Comparison of ENCODE assay signal across 14 cellular contexts in genomic region chr9:36461341-36461740, GRCh38.
A peak's percentile ranks its signal among the peaks of the same experiment; 100 is the strongest.
DNase-seq lines count a peak whose midpoint lies in the region; ATAC-seq and TF ChIP-seq lines count a peak whose summit lies in the region.
"Had no signal": no experiment of that assay in that cellular context is flagged by ENCODE, and none has a peak within 500 bp of the region (broad histone marks: within the 10 kb centered on the region; RNA-seq: fewer than 3 reads in every experiment).

No MANE protein-coding gene starts in this region.

- H4K20me1 ChIP-seq in GM23338 (replicated peaks; ENCODE audit: insufficient read depth), result peaks cover 56% of the 10 kb centered on the region

- H3K27ac ChIP-seq in GM23338 (ENCODE audit: low read depth) (peak overlapping the region; percentile 39), cingulate gyrus (ENCODE audit: low read depth, low read length) (peak overlapping the region; percentile 49)
- H3K27ac ChIP-seq: gastroesophageal sphincter had no signal

- H3K79me2 ChIP-seq in GM23338 (replicated peaks; ENCODE audit: insufficient read depth), result no peaks in the 10 kb centered on the region; the same call in 1 of the 2 replicates

- H3K36me3 ChIP-seq in BJ (ENCODE audit: control insufficient read depth, insufficient read depth, low read length), result peaks cover 2% of the 10 kb centered on the region; the same call in 1 of the 2 replicates
- peaks cover 3% of the 10 kb centered on the region; the same call in 1 of the 2 replicates for H3K36me3 ChIP-seq in GM23338 (ENCODE audit: insufficient read depth)

- H3K27me3 ChIP-seq in BJ (ENCODE audit: control insufficient read depth, insufficient read depth, low read length), result no peaks in the 10 kb centered on the region
- no peaks in the 10 kb centered on the region for H3K27me3 ChIP-seq in GM23338 (ENCODE audit: insufficient read depth)
- H3K27me3 ChIP-seq: gastroesophageal sphincter had no signal

- DNase-seq in BJ (ENCODE audit: low read depth), result peak; percentile 15
- no peak for DNase-seq in GM23338 (ENCODE audit: low spot score)
- peak; percentile 23 for DNase-seq in myocyte (ENCODE audit: low read depth)
- DNase-seq in NCI-H226, result no peak
- no peak for DNase-seq in T1000 (lab: John Stamatoyannopoulos, UW)
- no peak for DNase-seq in ecto neural progenitor cell (ENCODE audit: low spot score)
- no peak for DNase-seq in NCI-H2196 treated with DMSO at 0.1 percent for 48 hours (lab: John Stamatoyannopoulos, UW; ENCODE audit: unreplicated experiment)
- DNase-seq: Calu3; NCI-H1092; NCI-H524; posterior cingulate gyrus; stimulated activated CD4-positive, alpha-beta T cell treated with anti-CD3 and anti-CD28 coated beads, Interleukin-1b, Interleukin-23, amount 100 ng/mL, for 48 hours had no signal

- H3F3A ChIP-seq in GM23338 (replicated peaks; ENCODE audit: low read depth), result peaks cover 5% of the 10 kb centered on the region; the same call in 1 of the 2 replicates

- CTCF ChIA-PET in BJ (lab: Yijun Ruan, JAX), result interaction anchor here (1.1 to 1.2 kb wide), 3 partner anchors 11 to 127 kb away, joined by 3 to 6 read pairs (median 4); no protein-coding TSS in a partner anchor

- H3K4me3 ChIP-seq in BJ (ENCODE audit: low read depth, low read length) (no peak overlapping the region), GM23338 (no peak overlapping the region)
- H3K4me3 ChIP-seq: gastroesophageal sphincter had no signal

- H3K27ac Mint-ChIP-seq in GM23338, result peak overlapping the region; percentile 66; the same call in 1 of the 2 replicates

- H3K36me3 Mint-ChIP-seq in GM23338 (ENCODE audit: low read depth), result peaks cover 34% of the 10 kb centered on the region

- H3K4me2 ChIP-seq in GM23338, result peak overlapping the region; percentile 18; the same call in 1 of the 2 replicates

- POLR2A ChIA-PET in BJ (lab: Charles Lee), result no interaction called here

- H3K9me2 ChIP-seq in GM23338 (ENCODE audit: insufficient read depth), result no peaks in the 10 kb centered on the region

- peaks cover 19% of the 10 kb centered on the region for H3K4me1 ChIP-seq in GM23338 (ENCODE audit: insufficient read depth)

- H2AFZ ChIP-seq in GM23338, result no peak overlapping the region

- no peaks in the 10 kb centered on the region for H3K27me3 Mint-ChIP-seq in GM23338 (ENCODE audit: insufficient read depth, low read depth, poor library complexity)

- no peak for TF ChIP-seq CTCF in BJ (IDR thresholded peaks at IDR 0.05; ENCODE audit: insufficient read depth, low read depth, low read length)
- no peak for TF ChIP-seq CTCF in GM23338 (conservative IDR thresholded peaks at IDR 0.05; ENCODE audit: low read depth in 2 of 2)

- no peaks in the 10 kb centered on the region for H3K9me3 Mint-ChIP-seq in GM23338

- ATAC-seq in GM23338, result no peak
- ATAC-seq: gastroesophageal sphincter had no signal

- no peak overlapping the region for H3K4me3 Mint-ChIP-seq in GM23338

- peaks cover 24% of the 10 kb centered on the region for H3K4me1 Mint-ChIP-seq in GM23338

TF ChIP-seq in GM23338, 12 proteins besides CTCF, POLR2A, EP300 and RAD21 (continues in another document):
- TF ChIP-seq EZH2 (IDR thresholded peaks at IDR 0.05; ENCODE audit: low read depth, unreplicated experiment) (no peak), ZNF114 (CRISPR knock-in tag; IDR thresholded peaks at IDR 0.05) (no peak), POLR2AphosphoS5 (IDR thresholded peaks at IDR 0.05; ENCODE audit: low read depth) (no peak), NANOG (IDR thresholded peaks at IDR 0.05; ENCODE audit: borderline replicate concordance) (no peak), CREB1 (CRISPR knock-in tag; IDR thresholded peaks at IDR 0.05; ENCODE audit: low read depth) (no peak), ZNF331 (CRISPR knock-in tag; IDR thresholded peaks at IDR 0.05; ENCODE audit: low read depth) (no peak), JUNB (IDR thresholded peaks at IDR 0.05; ENCODE audit: unreplicated experiment) (no peak), ETS1 (IDR thresholded peaks at IDR 0.05) (no peak), ZNF462 (CRISPR knock-in tag; IDR thresholded peaks at IDR 0.05) (no peak)

Comparison
In these comparisons a context has a peak if more than half of its experiments do, and no peak if none do; other contexts are left out.
1. DNase-seq: peak in BJ (single experiment) and myocyte (single experiment); none in GM23338 (single experiment), NCI-H226 (single experiment), T1000 (single experiment), ecto neural progenitor cell (single experiment) and NCI-H2196 treated with DMSO at 0.1 percent for 48 hours (single experiment).